In genomic region chr10:45602836-45603235, GRCh38 we compare ENCODE assay signal across 3 cellular contexts.
"Had no signal": no experiment of that assay in that cellular context is flagged by ENCODE, and none has a peak within 500 bp of the region (broad histone marks: within the 10 kb centered on the region; RNA-seq: fewer than 3 reads in every experiment).

No MANE protein-coding gene starts in this region.

- DNase-seq: GDM1, GF-D8 had no signal

- ATAC-seq: GM12878 had no signal

- H3K4me3 ChIP-seq: GM12878 had no signal
